ENCODE assay signal across 7 cellular contexts in genomic region chr6:125792680-125793079, GRCh38. TPM values are rescaled to one million over a fixed set of nuclear protein-coding genes. Genes with fewer than 3 reads are reported as not detected.
A peak's percentile ranks its signal among the peaks of the same experiment; 100 is the strongest.
DNase-seq lines count a peak whose midpoint lies in the region; ATAC-seq and TF ChIP-seq lines count a peak whose summit lies in the region.

No MANE protein-coding gene starts in this region.

- ATAC-seq in RWPE2 (ENCODE audit: low read depth) (no peak), psoas muscle (no peak), upper lobe of left lung (ENCODE audit: low FRiP score in 2 of 2) (no peak)

- H3K36me3 ChIP-seq in RWPE2 (ENCODE audit: low read depth) (no peaks in the 10 kb centered on the region), endocrine pancreas (ENCODE audit: control insufficient read depth, insufficient read depth, low read length) (no peaks in the 10 kb centered on the region), psoas muscle (ENCODE audit: insufficient read depth in 1 of 2, low read depth in 1 of 2) (peaks cover 0 to 4% of the 10 kb centered on the region in 2 donors), upper lobe of left lung (no peaks in the 10 kb centered on the region), mesendoderm (ENCODE audit: control insufficient read depth, insufficient read depth, low read length) (no peaks in the 10 kb centered on the region)

- no peak for DNase-seq in GM12865 (ENCODE audit: low read depth)
- DNase-seq in RWPE2 (ENCODE audit: low spot score), result no peak
- DNase-seq in psoas muscle, result no peak
- DNase-seq in upper lobe of left lung, result no peak
- DNase-seq in kidney tubule cell (ENCODE audit: low spot score), result no peak
- DNase-seq in mesendoderm, result no peak

- TF ChIP-seq POLR2A in upper lobe of left lung (IDR thresholded peaks at IDR 0.05), result no peak

- H3K23ac ChIP-seq in mesendoderm (ENCODE audit: low read length), result no peak overlapping the region

- H3K79me2 ChIP-seq in mesendoderm (ENCODE audit: control insufficient read depth, insufficient read depth, low read length), result no peaks in the 10 kb centered on the region

- no peak overlapping the region for H2BK5ac ChIP-seq in mesendoderm (ENCODE audit: low read length)

- H3K9ac ChIP-seq in endocrine pancreas (ENCODE audit: control insufficient read depth, insufficient read depth, low read length) (no peak overlapping the region), mesendoderm (ENCODE audit: low read length) (no peak overlapping the region)

- H3K4me1 ChIP-seq in RWPE2 (ENCODE audit: insufficient read depth, poor library complexity, severe bottlenecking) (peaks cover 35% of the 10 kb centered on the region), endocrine pancreas (ENCODE audit: control insufficient read depth, insufficient read depth, low read length) (peaks cover 32% of the 10 kb centered on the region), psoas muscle (peaks cover 13% of the 10 kb centered on the region), upper lobe of left lung (peaks cover 22 to 42% (median 39%) of the 10 kb centered on the region in 4 donors), mesendoderm (ENCODE audit: control insufficient read depth, low read depth, low read length) (peaks cover 3% of the 10 kb centered on the region)

- H3K9me3 ChIP-seq in RWPE2 (ENCODE audit: severe bottlenecking) (no peaks in the 10 kb centered on the region), endocrine pancreas (ENCODE audit: control insufficient read depth, low read length) (no peaks in the 10 kb centered on the region), psoas muscle (no peaks in the 10 kb centered on the region), upper lobe of left lung (no peaks in the 10 kb centered on the region)

- H3K27me3 ChIP-seq in RWPE2 (ENCODE audit: insufficient read depth, poor library complexity, severe bottlenecking) (no peaks in the 10 kb centered on the region), endocrine pancreas (ENCODE audit: control insufficient read depth, insufficient read depth, low read length) (no peaks in the 10 kb centered on the region), psoas muscle (ENCODE audit: insufficient read depth in 3 of 3, low read length in 2 of 3) (no peaks in the 10 kb centered on the region), upper lobe of left lung (no peaks in the 10 kb centered on the region), mesendoderm (ENCODE audit: insufficient read depth, low read length, poor library complexity) (no peaks in the 10 kb centered on the region)

- no peak overlapping the region for H2BK120ac ChIP-seq in mesendoderm (ENCODE audit: low read depth, low read length)

- no peaks in the 10 kb centered on the region for H3K79me1 ChIP-seq in mesendoderm (ENCODE audit: low read length)

- TF ChIP-seq EP300 in upper lobe of left lung (IDR thresholded peaks at IDR 0.05), result no peak

- intact Hi-C loops in psoas muscle (cut with DNase I), result loop anchor here (5.0 kb wide), 3 partner anchors 65 to 180 kb away; partner anchors contain the start of gene HINT3 (in 1 of the 2)

- H2BK15ac ChIP-seq in mesendoderm (replicated peaks; ENCODE audit: low read depth), result no peak overlapping the region

- H4K8ac ChIP-seq in mesendoderm (ENCODE audit: low read depth, low read length), result no peak overlapping the region

- no peak overlapping the region for H3K18ac ChIP-seq in mesendoderm (ENCODE audit: low read length)

- H3K4me2 ChIP-seq in mesendoderm (ENCODE audit: low read length), result no peak overlapping the region

- no peak for TF ChIP-seq CTCF in GM12865 (IDR thresholded peaks at IDR 0.05; ENCODE audit: insufficient read depth, low read depth, low read length, missing control alignments)
- no peak for TF ChIP-seq CTCF in RWPE2 (IDR thresholded peaks at IDR 0.05; ENCODE audit: poor library complexity, severe bottlenecking)
- TF ChIP-seq CTCF in psoas muscle (IDR thresholded peaks at IDR 0.05), result no peak
- no peak for TF ChIP-seq CTCF in upper lobe of left lung (IDR thresholded peaks at IDR 0.05)

- no peak overlapping the region for H2AK5ac ChIP-seq in mesendoderm (ENCODE audit: low read length)

- H3K27ac ChIP-seq in RWPE2 (ENCODE audit: poor library complexity, severe bottlenecking), result peak overlapping the region; percentile 60
- H3K27ac ChIP-seq in psoas muscle, result no peak overlapping the region
- H3K27ac ChIP-seq in upper lobe of left lung, result peak overlapping the region in 2 of 4 donors; percentile 95 to 99
- H3K27ac ChIP-seq in mesendoderm (ENCODE audit: low read depth, low read length), result no peak overlapping the region

- no peak overlapping the region for H3K56ac ChIP-seq in mesendoderm (ENCODE audit: low read length)

- H3K4me3 ChIP-seq in GM12865 (ENCODE audit: low read depth, low read length), result peak overlapping the region; percentile 72; the same call in 1 of the 2 replicates
- no peak overlapping the region for H3K4me3 ChIP-seq in RWPE2 (ENCODE audit: severe bottlenecking)
- peak overlapping the region; percentile 96 for H3K4me3 ChIP-seq in endocrine pancreas (ENCODE audit: control insufficient read depth, insufficient read depth, low read length)
- H3K4me3 ChIP-seq in psoas muscle, result peak overlapping the region; percentile 12
- H3K4me3 ChIP-seq in upper lobe of left lung, result peak overlapping the region in 2 of 4 donors; percentile 70 to 94
- H3K4me3 ChIP-seq in mesendoderm (ENCODE audit: low read length), result no peak overlapping the region

- H3K4ac ChIP-seq in mesendoderm (ENCODE audit: low read depth, low read length), result no peak overlapping the region

- H4K5ac ChIP-seq in mesendoderm (ENCODE audit: low read length), result no peak overlapping the region

RNA-seq across cellular contexts. Expression of gene NCOA7, which starts 1.9 kb away (rescaled TPM):
- total RNA-seq in psoas muscle, result 10 to 100 TPM in 3 of 4 donors, 1 to 10 TPM in 1; 8.2 to 22.5 (median 13.2) TPM
- polyA plus RNA-seq in psoas muscle, result 1 to 10 TPM; 3.1 to 7.4 (median 5.6) TPM
- total RNA-seq in upper lobe of left lung, result 10 to 100 TPM; 33.5 to 75.6 (median 48.9) TPM
- polyA plus RNA-seq in mesendoderm (2013, experiment 1 of 2), result 3.2 TPM
- 3.8 TPM for polyA plus RNA-seq in mesendoderm (2013, experiment 2 of 2)

RNA-seq across cellular contexts. Expression of gene HEY2, which starts 43.2 kb away (rescaled TPM):
- total RNA-seq in psoas muscle (10 to 100 TPM in 1 of 4 donors, 1 to 10 TPM in 3; 4.4 to 80.5 (median 7.5) TPM), upper lobe of left lung (1 to 10 TPM; 1.3 to 3.3 (median 1.8) TPM)
- 1 to 10 TPM; 4.2 to 6.2 (median 5.5) TPM for polyA plus RNA-seq in psoas muscle
- polyA plus RNA-seq in mesendoderm (2013, experiment 1 of 2), result 11.1 TPM
- polyA plus RNA-seq in mesendoderm (2013, experiment 2 of 2), result 11.3 TPM

Comparison
In these comparisons a context has a peak if more than half of its experiments do, and no peak if none do; other contexts are left out.
1. H3K4me3 ChIP-seq: peak in GM12865 (single experiment), endocrine pancreas (single experiment) and psoas muscle (single experiment); none in RWPE2 (single experiment) and mesendoderm (single experiment).